In genomic region chr18:79902075-79902474, GRCh38 we compare ENCODE assay signal across 18 cellular contexts.
"Had no signal": no experiment of that assay in that cellular context is flagged by ENCODE, and none has a peak within 500 bp of the region (broad histone marks: within the 10 kb centered on the region; RNA-seq: fewer than 3 reads in every experiment).

No MANE protein-coding gene starts in this region.

- ATAC-seq: activated T-helper 17 cell treated with anti-CD3 and anti-CD28 coated beads, Interleukin-2, amount 50 U/mL, for 72 hours; esophagus mucosa had no signal

- H3K4me3 ChIP-seq: adrenal gland, colonic mucosa, ovary, tibial nerve, vagina had no signal

- H3K4me1 Mint-ChIP-seq: activated B cell treated with CpG ODN at 0.5 μM for 24 hours had no signal

- H3K27ac Mint-ChIP-seq: activated B cell treated with CpG ODN at 0.5 μM for 24 hours; activated T-helper 17 cell treated with anti-CD3 and anti-CD28 coated beads, Interleukin-2, amount 50 U/mL, for 72 hours; nephron; T-helper 2 cell treated with Interferon-gamma antibody and Interleukin-4, amounts not matched to agents 5 μg/mL and 100 μg/mL, for 36 hours had no signal

- H3K4me1 ChIP-seq: adrenal gland, colonic mucosa had no signal

- H3K4me3 Mint-ChIP-seq: activated B cell treated with CpG ODN at 0.5 μM for 24 hours; activated T-helper 17 cell treated with anti-CD3 and anti-CD28 coated beads, Interleukin-2, amount 50 U/mL, for 72 hours; nephron; T-helper 2 cell treated with Interferon-gamma antibody and Interleukin-4, amounts not matched to agents 5 μg/mL and 100 μg/mL, for 36 hours had no signal

- H3K36me3 ChIP-seq: ovary had no signal

- DNase-seq: activated B cell treated with CpG ODN at 0.5 μM for 24 hours; activated CD4-positive, alpha-beta T cell treated with anti-CD3 and anti-CD28 coated beads for 48 hours; activated naive CD4-positive, alpha-beta T cell treated with Interleukin-2 at 50 U/mL for 16 hours; activated T-cell treated with anti-CD3 and anti-CD28 coated beads for 4 hours; colonic mucosa; hippocampal formation; kidney; mesendoderm; stimulated activated CD4-positive, alpha-beta T cell treated with anti-CD3 and anti-CD28 coated beads, Interleukin-2, amount 100 ng/mL, for 48 hours; stimulated activated naive CD4-positive, alpha-beta T cell had no signal

- H3K27ac ChIP-seq: adrenal gland, colonic mucosa, ovary, tibial nerve, vagina had no signal

- H3K9me3 ChIP-seq: colonic mucosa, ovary had no signal

- H3K27me3 ChIP-seq: adrenal gland, colonic mucosa, ovary, tibial nerve, vagina had no signal

- H3K27me3 Mint-ChIP-seq: activated B cell treated with CpG ODN at 0.5 μM for 24 hours; activated T-helper 17 cell treated with anti-CD3 and anti-CD28 coated beads, Interleukin-2, amount 50 U/mL, for 72 hours had no signal
